ENCODE assay signal across 1 cellular context in the genomic region with DNA sequence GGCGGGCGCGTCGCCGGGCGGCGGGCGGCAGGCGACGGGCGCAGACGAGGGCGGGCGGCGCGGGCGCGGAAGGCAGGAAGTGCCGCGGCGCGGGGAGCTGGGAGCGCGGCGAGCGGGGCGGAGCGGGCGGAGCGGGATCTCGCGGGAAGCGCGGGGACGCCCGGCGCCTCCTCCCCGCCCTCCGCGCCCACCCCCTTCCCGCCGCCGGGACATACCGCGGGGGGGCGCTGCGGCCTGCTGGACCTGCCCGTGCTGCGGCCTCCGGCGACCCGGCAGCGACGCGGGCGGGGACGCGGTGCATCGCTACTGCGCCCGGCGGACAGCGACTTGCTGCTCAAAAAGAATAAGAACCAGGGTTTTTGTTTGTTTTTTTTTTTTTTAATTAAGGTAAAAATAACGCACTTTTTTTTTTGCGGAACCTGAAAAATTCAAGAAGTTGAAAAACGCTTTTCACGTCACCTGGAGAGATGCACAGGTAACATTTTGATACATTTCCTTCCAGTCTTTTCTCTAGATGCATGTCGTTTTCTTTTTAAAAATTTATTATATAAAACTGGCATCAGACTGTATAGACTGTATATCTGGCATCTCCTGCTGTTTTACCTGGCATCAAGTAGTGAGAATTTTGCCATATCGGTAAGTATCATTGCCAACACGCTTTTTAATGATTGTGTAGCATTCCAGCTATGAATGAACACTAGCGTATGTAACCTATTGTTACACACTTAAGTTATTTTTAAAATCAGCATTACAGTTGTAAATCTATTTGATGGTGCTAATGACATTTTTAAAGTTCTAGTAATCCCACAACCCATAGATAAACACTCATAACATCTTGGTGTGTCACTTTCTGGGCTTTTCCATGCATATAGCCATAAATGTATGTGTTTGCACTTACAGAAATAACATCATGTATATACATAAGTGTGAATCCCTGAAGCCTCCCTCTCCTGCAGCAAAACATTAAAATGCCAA.
A peak's percentile ranks its signal among the peaks of the same experiment; 100 is the strongest.
TF ChIP-seq lines count a peak whose summit lies in the region.

Gene CENPB, minus strand, starts transcription at position 76 of the 975 bp plus-strand sequence. CDS start 257 bp downstream, outside the sequence.

TF ChIP-seq in HepG2, 621 proteins besides CTCF, POLR2A, EP300 and RAD21 (continued from another document and continues in another):
- TF ChIP-seq, protein P1, sequence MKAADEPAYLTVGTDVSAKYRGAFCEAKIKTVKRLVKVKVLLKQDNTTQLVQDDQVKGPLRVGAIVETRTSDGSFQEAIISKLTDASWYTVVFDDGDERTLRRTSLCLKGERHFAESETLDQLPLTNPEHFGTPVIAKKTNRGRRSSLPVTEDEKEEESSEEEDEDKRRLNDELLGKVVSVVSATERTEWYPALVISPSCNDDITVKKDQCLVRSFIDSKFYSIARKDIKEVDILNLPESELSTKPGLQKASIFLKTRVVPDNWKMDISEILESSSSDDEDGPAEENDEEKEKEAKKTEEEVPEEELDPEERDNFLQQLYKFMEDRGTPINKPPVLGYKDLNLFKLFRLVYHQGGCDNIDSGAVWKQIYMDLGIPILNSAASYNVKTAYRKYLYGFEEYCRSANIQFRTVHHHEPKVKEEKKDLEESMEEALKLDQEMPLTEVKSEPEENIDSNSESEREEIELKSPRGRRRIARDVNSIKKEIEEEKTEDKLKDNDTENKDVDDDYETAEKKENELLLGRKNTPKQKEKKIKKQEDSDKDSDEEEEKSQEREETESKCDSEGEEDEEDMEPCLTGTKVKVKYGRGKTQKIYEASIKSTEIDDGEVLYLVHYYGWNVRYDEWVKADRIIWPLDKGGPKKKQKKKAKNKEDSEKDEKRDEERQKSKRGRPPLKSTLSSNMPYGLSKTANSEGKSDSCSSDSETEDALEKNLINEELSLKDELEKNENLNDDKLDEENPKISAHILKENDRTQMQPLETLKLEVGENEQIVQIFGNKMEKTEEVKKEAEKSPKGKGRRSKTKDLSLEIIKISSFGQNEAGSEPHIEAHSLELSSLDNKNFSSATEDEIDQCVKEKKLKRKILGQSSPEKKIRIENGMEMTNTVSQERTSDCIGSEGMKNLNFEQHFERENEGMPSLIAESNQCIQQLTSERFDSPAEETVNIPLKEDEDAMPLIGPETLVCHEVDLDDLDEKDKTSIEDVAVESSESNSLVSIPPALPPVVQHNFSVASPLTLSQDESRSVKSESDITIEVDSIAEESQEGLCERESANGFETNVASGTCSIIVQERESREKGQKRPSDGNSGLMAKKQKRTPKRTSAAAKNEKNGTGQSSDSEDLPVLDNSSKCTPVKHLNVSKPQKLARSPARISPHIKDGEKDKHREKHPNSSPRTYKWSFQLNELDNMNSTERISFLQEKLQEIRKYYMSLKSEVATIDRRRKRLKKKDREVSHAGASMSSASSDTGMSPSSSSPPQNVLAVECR (CRISPR knock-in tag; IDR thresholded peaks at IDR 0.05; ENCODE audit: borderline replicate concordance), result peak; percentile 41; the same call in 1 of the 2 replicates
- TF ChIP-seq ZBTB8A (CRISPR knock-in tag; IDR thresholded peaks at IDR 0.05; ENCODE audit: borderline replicate concordance, low read depth), result no peak
- no peak for TF ChIP-seq PAWR (CRISPR knock-in tag; IDR thresholded peaks at IDR 0.05; ENCODE audit: borderline replicate concordance)
- no peak for TF ChIP-seq NFE2L2 (IDR thresholded peaks at IDR 0.05; ENCODE audit: low read length)
- no peak for TF ChIP-seq ZNF546 (CRISPR knock-in tag; conservative IDR thresholded peaks at IDR 0.05)
- peak; percentile 73 for TF ChIP-seq ZNF441 (CRISPR knock-in tag; IDR thresholded peaks at IDR 0.05; ENCODE audit: borderline replicate concordance)
- TF ChIP-seq MLX (CRISPR knock-in tag; IDR thresholded peaks at IDR 0.05), result 0 out of 2 replicates have a peak, but pooled peaks have one; percentile 23
- TF ChIP-seq, protein P2, sequence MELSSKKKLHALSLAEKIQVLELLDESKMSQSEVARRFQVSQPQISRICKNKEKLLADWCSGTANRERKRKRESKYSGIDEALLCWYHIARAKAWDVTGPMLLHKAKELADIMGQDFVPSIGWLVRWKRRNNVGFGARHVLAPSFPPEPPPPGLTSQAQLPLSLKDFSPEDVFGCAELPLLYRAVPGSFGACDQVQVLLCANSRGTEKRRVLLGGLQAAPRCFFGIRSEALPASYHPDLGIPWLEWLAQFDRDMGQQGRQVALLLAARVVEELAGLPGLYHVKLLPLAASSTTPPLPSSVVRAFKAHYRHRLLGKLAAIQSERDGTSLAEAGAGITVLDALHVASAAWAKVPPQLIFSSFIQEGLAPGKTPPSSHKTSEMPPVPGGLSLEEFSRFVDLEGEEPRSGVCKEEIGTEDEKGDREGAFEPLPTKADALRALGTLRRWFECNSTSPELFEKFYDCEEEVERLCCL (CRISPR knock-in tag; IDR thresholded peaks at IDR 0.05; ENCODE audit: borderline replicate concordance), result no peak
- peak; percentile 79; the same call in 2 of the 3 replicates for TF ChIP-seq MXI1 (IDR thresholded peaks at IDR 0.05; ENCODE audit: borderline replicate concordance, low read depth, low read length)
- no peak for TF ChIP-seq ONECUT2 (CRISPR knock-in tag; IDR thresholded peaks at IDR 0.05)
- no peak for TF ChIP-seq FIP1L1 (IDR thresholded peaks at IDR 0.05; ENCODE audit: borderline replicate concordance, insufficient read depth, low read depth, low read length)
- no peak for TF ChIP-seq ZC3H13 (CRISPR knock-in tag; IDR thresholded peaks at IDR 0.05)
- TF ChIP-seq ZNF709 (CRISPR knock-in tag; IDR thresholded peaks at IDR 0.05), result no peak
- peak; percentile 64 for TF ChIP-seq KAT8 (CRISPR knock-in tag; IDR thresholded peaks at IDR 0.05)
- TF ChIP-seq ZNF737 (CRISPR knock-in tag; IDR thresholded peaks at IDR 0.05; ENCODE audit: borderline replicate concordance), result no peak
- no peak for TF ChIP-seq ZNF34 (CRISPR knock-in tag; IDR thresholded peaks at IDR 0.05; ENCODE audit: borderline replicate concordance)
- TF ChIP-seq ZNF343 (CRISPR knock-in tag; IDR thresholded peaks at IDR 0.05), result peak; percentile 96
- no peak for TF ChIP-seq NFE2L1 (CRISPR knock-in tag; IDR thresholded peaks at IDR 0.05; ENCODE audit: borderline replicate concordance)
- TF ChIP-seq ZSCAN25 (CRISPR knock-in tag; IDR thresholded peaks at IDR 0.05), result peak; percentile 84
- no peak for TF ChIP-seq ZNF292 (CRISPR knock-in tag; IDR thresholded peaks at IDR 0.05; ENCODE audit: borderline replicate concordance, low read depth)
- no peak for TF ChIP-seq ZNF431 (CRISPR knock-in tag; IDR thresholded peaks at IDR 0.05; ENCODE audit: borderline replicate concordance, low read depth)
- TF ChIP-seq ZFP36 (IDR thresholded peaks at IDR 0.05; ENCODE audit: borderline replicate concordance, low read depth, low read length, partially characterized antibody), result no peak
- no peak for TF ChIP-seq SNAPC5 (CRISPR knock-in tag; IDR thresholded peaks at IDR 0.05; ENCODE audit: borderline replicate concordance)
- no peak for TF ChIP-seq ZKSCAN5 (CRISPR knock-in tag; IDR thresholded peaks at IDR 0.05)
- TF ChIP-seq, protein P3, sequence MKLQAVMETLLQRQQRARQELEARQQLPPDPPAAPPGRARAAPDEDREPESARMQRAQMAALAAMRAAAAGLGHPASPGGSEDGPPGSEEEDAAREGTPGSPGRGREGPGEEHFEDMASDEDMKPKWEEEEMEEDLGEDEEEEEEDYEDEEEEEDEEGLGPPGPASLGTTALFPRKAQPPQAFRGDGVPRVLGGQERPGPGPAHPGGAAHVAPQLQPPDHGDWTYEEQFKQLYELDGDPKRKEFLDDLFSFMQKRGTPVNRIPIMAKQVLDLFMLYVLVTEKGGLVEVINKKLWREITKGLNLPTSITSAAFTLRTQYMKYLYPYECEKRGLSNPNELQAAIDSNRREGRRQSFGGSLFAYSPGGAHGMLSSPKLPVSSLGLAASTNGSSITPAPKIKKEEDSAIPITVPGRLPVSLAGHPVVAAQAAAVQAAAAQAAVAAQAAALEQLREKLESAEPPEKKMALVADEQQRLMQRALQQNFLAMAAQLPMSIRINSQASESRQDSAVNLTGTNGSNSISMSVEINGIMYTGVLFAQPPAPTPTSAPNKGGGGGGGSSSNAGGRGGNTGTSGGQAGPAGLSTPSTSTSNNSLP (IDR thresholded peaks at IDR 0.05; ENCODE audit: low read depth, low read length), result peak; percentile 33; the same call in 1 of the 2 replicates
- TF ChIP-seq, protein P4, sequence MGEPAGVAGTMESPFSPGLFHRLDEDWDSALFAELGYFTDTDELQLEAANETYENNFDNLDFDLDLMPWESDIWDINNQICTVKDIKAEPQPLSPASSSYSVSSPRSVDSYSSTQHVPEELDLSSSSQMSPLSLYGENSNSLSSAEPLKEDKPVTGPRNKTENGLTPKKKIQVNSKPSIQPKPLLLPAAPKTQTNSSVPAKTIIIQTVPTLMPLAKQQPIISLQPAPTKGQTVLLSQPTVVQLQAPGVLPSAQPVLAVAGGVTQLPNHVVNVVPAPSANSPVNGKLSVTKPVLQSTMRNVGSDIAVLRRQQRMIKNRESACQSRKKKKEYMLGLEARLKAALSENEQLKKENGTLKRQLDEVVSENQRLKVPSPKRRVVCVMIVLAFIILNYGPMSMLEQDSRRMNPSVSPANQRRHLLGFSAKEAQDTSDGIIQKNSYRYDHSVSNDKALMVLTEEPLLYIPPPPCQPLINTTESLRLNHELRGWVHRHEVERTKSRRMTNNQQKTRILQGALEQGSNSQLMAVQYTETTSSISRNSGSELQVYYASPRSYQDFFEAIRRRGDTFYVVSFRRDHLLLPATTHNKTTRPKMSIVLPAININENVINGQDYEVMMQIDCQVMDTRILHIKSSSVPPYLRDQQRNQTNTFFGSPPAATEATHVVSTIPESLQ (CRISPR knock-in tag; conservative IDR thresholded peaks at IDR 0.05), result 0 out of 2 replicates have a peak, but pooled peaks have one; percentile 58
- 0 out of 2 replicates have a peak, but pooled peaks have one; percentile 51 for TF ChIP-seq ZNF766 (CRISPR knock-in tag; IDR thresholded peaks at IDR 0.05; ENCODE audit: borderline replicate concordance)
- TF ChIP-seq TBL1XR1 (IDR thresholded peaks at IDR 0.05; ENCODE audit: borderline replicate concordance, low read length, partially characterized antibody), result no peak
- TF ChIP-seq CREBL2 (CRISPR knock-in tag; IDR thresholded peaks at IDR 0.05; ENCODE audit: borderline replicate concordance), result no peak
- no peak for TF ChIP-seq ZSCAN30 (CRISPR knock-in tag; IDR thresholded peaks at IDR 0.05)
- TF ChIP-seq JUN (CRISPR knock-in tag; IDR thresholded peaks at IDR 0.05), result no peak
- no peak for TF ChIP-seq MAFF (IDR thresholded peaks at IDR 0.05; ENCODE audit: low read depth, low read length)
- no peak for TF ChIP-seq ZNF335 (CRISPR knock-in tag; IDR thresholded peaks at IDR 0.05)
- TF ChIP-seq TEAD3 (CRISPR knock-in tag; optimal IDR thresholded peaks at IDR 0.05; ENCODE audit: borderline replicate concordance), result peak; percentile 93
- TF ChIP-seq, protein P5, sequence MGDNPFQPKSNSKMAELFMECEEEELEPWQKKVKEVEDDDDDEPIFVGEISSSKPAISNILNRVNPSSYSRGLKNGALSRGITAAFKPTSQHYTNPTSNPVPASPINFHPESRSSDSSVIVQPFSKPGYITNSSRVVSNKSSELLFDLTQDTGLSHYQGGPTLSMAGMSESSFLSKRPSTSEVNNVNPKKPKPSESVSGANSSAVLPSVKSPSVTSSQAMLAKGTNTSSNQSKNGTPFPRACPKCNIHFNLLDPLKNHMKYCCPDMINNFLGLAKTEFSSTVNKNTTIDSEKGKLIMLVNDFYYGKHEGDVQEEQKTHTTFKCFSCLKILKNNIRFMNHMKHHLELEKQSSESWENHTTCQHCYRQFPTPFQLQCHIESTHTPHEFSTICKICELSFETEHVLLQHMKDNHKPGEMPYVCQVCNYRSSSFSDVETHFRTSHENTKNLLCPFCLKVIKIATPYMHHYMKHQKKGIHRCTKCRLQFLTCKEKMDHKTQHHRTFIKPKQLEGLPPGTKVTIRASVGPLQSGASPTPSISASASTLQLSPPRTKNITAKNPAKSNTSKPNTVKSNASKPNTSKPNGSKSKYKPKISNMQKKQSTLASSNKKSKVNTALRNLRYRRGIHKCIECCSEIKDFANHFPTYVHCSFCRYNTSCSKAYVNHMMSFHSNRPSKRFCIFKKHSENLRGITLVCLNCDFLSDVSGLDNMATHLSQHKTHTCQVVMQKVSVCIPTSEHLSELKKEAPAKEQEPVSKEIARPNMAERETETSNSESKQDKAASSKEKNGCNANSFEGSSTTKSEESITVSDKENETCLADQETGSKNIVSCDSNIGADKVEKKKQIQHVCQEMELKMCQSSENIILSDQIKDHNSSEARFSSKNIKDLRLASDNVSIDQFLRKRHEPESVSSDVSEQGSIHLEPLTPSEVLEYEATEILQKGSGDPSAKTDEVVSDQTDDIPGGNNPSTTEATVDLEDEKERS (CRISPR knock-in tag; IDR thresholded peaks at IDR 0.05), result no peak
- no peak for TF ChIP-seq HNF4G (IDR thresholded peaks at IDR 0.05; ENCODE audit: borderline replicate concordance, low read depth, low read length)
- no peak for TF ChIP-seq HNF4G (CRISPR knock-in tag; IDR thresholded peaks at IDR 0.05; ENCODE audit: borderline replicate concordance, low read depth)
- no peak for TF ChIP-seq ZNF260 (CRISPR knock-in tag; IDR thresholded peaks at IDR 0.05; ENCODE audit: borderline replicate concordance, low read depth)
- no peak for TF ChIP-seq ZUFSP (CRISPR knock-in tag; IDR thresholded peaks at IDR 0.05; ENCODE audit: borderline replicate concordance)
- no peak for TF ChIP-seq ZNF17 (CRISPR knock-in tag; IDR thresholded peaks at IDR 0.05)
- TF ChIP-seq HHEX (CRISPR knock-in tag; IDR thresholded peaks at IDR 0.05), result no peak
- TF ChIP-seq HNRNPLL (IDR thresholded peaks at IDR 0.05; ENCODE audit: low read depth, low read length, poor library complexity, severe bottlenecking), result peak; percentile 66
